In the genomic region with DNA sequence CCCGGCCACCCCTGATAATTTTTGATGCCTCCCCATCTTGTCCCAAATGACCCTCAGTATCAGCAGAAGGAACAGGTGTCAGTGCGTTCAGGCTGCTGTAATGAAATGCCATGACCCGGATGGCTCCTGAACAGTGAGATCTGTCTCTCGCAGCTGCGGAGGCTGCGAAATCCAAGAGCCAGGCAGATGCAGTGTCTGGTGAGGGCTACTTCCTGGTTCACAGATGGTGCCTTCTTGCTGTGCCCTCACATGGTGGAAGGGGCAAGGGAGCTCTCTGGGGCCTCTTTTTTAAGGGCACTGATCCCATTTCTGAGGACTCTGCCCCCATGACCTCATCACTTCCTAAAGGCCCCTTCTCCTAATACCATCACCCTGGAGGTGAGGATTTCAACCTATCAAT, we compare ENCODE assay signal across 22 cellular contexts.
A peak's percentile ranks its signal among the peaks of the same experiment; 100 is the strongest.
DNase-seq lines count a peak whose midpoint lies in the region; FAIRE-seq and TF ChIP-seq lines count a peak whose summit lies in the region.
"Had no signal": no experiment of that assay in that cellular context is flagged by ENCODE, and none has a peak within 500 bp of the region (broad histone marks: within the 10 kb centered on the region; RNA-seq: fewer than 3 reads in every experiment).

No MANE protein-coding gene starts in this region.

- no peaks in the 10 kb centered on the region for H3K27me3 ChIP-seq in endodermal cell (ENCODE audit: control insufficient read depth, insufficient read depth, low read length, poor library complexity, severe bottlenecking)
- H3K27me3 ChIP-seq in uterus: no peaks in the 10 kb centered on the region

- H3K36me3 Mint-ChIP-seq in activated naive CD4-positive, alpha-beta T cell treated with anti-CD3 and anti-CD28 coated beads, Interleukin-2, amount 10 ng/mL, durations not matched to agents 7 days and 5 days: no peaks in the 10 kb centered on the region
- no peaks in the 10 kb centered on the region for H3K36me3 Mint-ChIP-seq in activated naive CD4-positive, alpha-beta T cell treated with anti-CD3 and anti-CD28 coated beads for 36 hours (ENCODE audit: low read depth)
- no peaks in the 10 kb centered on the region for H3K36me3 Mint-ChIP-seq in endodermal cell (ENCODE audit: low read depth)
- H3K36me3 Mint-ChIP-seq: CD4-positive, CD25-positive, alpha-beta regulatory T cell; CD8-positive, alpha-beta memory T cell had no signal

- H3K4me1 ChIP-seq in endodermal cell (ENCODE audit: control insufficient read depth, insufficient read depth, low read length): no peaks in the 10 kb centered on the region
- H3K4me1 ChIP-seq in kidney (ENCODE audit: control insufficient read depth in 1 of 2, insufficient read depth in 1 of 2, low read depth in 1 of 2, low read length in 2 of 2): peaks cover 0 to 4% of the 10 kb centered on the region in 2 donors
- H3K4me1 ChIP-seq in uterus: peaks cover 0 to 10% of the 10 kb centered on the region in 2 donors
- H3K4me1 ChIP-seq: BE2C had no signal

- no peak overlapping the region for H3K4me3 Mint-ChIP-seq in activated naive CD4-positive, alpha-beta T cell treated with anti-CD3 and anti-CD28 coated beads, Interleukin-2, amount 10 ng/mL, durations not matched to agents 7 days and 5 days
- H3K4me3 Mint-ChIP-seq in activated naive CD4-positive, alpha-beta T cell treated with anti-CD3 and anti-CD28 coated beads for 36 hours: no peak overlapping the region
- no peak overlapping the region for H3K4me3 Mint-ChIP-seq in endodermal cell
- H3K4me3 Mint-ChIP-seq: CD4-positive, CD25-positive, alpha-beta regulatory T cell; CD8-positive, alpha-beta memory T cell; HFFc6; IgD-negative memory B cell had no signal

- H3K27ac ChIP-seq in endodermal cell (ENCODE audit: low read depth, low read length) (no peak overlapping the region), kidney (ENCODE audit: low read depth in 2 of 2, low read length in 2 of 2) (no peak overlapping the region), uterus (peak overlapping the region; percentile 72 to 78)

- intact Hi-C loops in activated naive CD4-positive, alpha-beta T cell treated with anti-CD3 and anti-CD28 coated beads for 36 hours (cut with micrococcal nuclease): no loop called here
- intact Hi-C loops in kidney (cut with DNase I) (no loop called here), uterus (cut with DNase I; ENCODE audit: low total_unique reads) (no loop called here), posterior vena cava (cut with DNase I) (no loop called here)

- DNase-seq in activated naive CD4-positive, alpha-beta T cell treated with anti-CD3 and anti-CD28 coated beads, Interleukin-2, amount 10 ng/mL, durations not matched to agents 7 days and 5 days: peak; percentile 4
- DNase-seq in activated naive CD4-positive, alpha-beta T cell treated with anti-CD3 and anti-CD28 coated beads for 36 hours: no peak
- peak; percentile 20 for DNase-seq in endodermal cell
- peak; percentile 20 for DNase-seq in kidney
- DNase-seq in uterus: no peak
- DNase-seq in activated gamma-delta T cell (lab: John Stamatoyannopoulos, UW): no peak
- no peak for DNase-seq in posterior vena cava (ENCODE audit: low spot score)
- DNase-seq: ACHN; BE2C; C1 segment of cervical spinal cord; CD4-positive, CD25-positive, alpha-beta regulatory T cell; CD8-positive, alpha-beta memory T cell; COR-L47; DMS 273 treated with DMSO at 0.1 percent for 48 hours; DMS79; GDM1; GOT3; HFFc6 had no signal

- FAIRE-seq in kidney (lab: Jason Lieb, UNC): no peak
- FAIRE-seq: A204.1, GM12892, HTR-8/SVneo had no signal

- no peak overlapping the region for H3K4me3 ChIP-seq in endodermal cell (ENCODE audit: low read length)
- no peak overlapping the region for H3K4me3 ChIP-seq in kidney (ENCODE audit: low read length in 2 of 2)
- no peak overlapping the region for H3K4me3 ChIP-seq in uterus

- no peak for TF ChIP-seq CTCF in endodermal cell (conservative IDR thresholded peaks at IDR 0.05)
- TF ChIP-seq CTCF in kidney (IDR thresholded peaks at IDR 0.05; ENCODE audit: borderline replicate concordance, extremely low read depth, insufficient read depth): no peak
- TF ChIP-seq CTCF in uterus (IDR thresholded peaks at IDR 0.05): no peak

- no peak overlapping the region for H3K9ac ChIP-seq in endodermal cell (ENCODE audit: extremely low read depth, low read length, poor library complexity, severe bottlenecking)
- no peak overlapping the region for H3K9ac ChIP-seq in kidney (ENCODE audit: low read length in 2 of 2)

- H3K36me3 ChIP-seq in endodermal cell (ENCODE audit: control insufficient read depth, insufficient read depth, low read length): no peaks in the 10 kb centered on the region
- H3K36me3 ChIP-seq in kidney (ENCODE audit: control insufficient read depth in 1 of 2, insufficient read depth in 2 of 2, low read length in 2 of 2): no peaks in the 10 kb centered on the region
- no peaks in the 10 kb centered on the region for H3K36me3 ChIP-seq in uterus
- H3K36me3 ChIP-seq: BE2C had no signal

- CTCF ChIA-PET in activated naive CD4-positive, alpha-beta T cell treated with anti-CD3 and anti-CD28 coated beads, Interleukin-2, amount 10 ng/mL, durations not matched to agents 7 days and 5 days (lab: Charles Lee): no interaction called here
- CTCF ChIA-PET in activated naive CD4-positive, alpha-beta T cell treated with anti-CD3 and anti-CD28 coated beads for 36 hours (lab: Charles Lee): no interaction called here

- H3K9me3 ChIP-seq in endodermal cell (ENCODE audit: control insufficient read depth, low read length) (no peaks in the 10 kb centered on the region), kidney (ENCODE audit: control insufficient read depth in 1 of 2, low read length in 2 of 2) (no peaks in the 10 kb centered on the region), uterus (no peaks in the 10 kb centered on the region)
- H3K9me3 ChIP-seq: BE2C had no signal

- H3K9me3 Mint-ChIP-seq in activated naive CD4-positive, alpha-beta T cell treated with anti-CD3 and anti-CD28 coated beads, Interleukin-2, amount 10 ng/mL, durations not matched to agents 7 days and 5 days: no peaks in the 10 kb centered on the region
- H3K9me3 Mint-ChIP-seq in activated naive CD4-positive, alpha-beta T cell treated with anti-CD3 and anti-CD28 coated beads for 36 hours: peaks cover 5% of the 10 kb centered on the region
- peaks cover 7% of the 10 kb centered on the region for H3K9me3 Mint-ChIP-seq in endodermal cell

- no peak overlapping the region for H3K27ac Mint-ChIP-seq in activated naive CD4-positive, alpha-beta T cell treated with anti-CD3 and anti-CD28 coated beads, Interleukin-2, amount 10 ng/mL, durations not matched to agents 7 days and 5 days
- no peak overlapping the region for H3K27ac Mint-ChIP-seq in activated naive CD4-positive, alpha-beta T cell treated with anti-CD3 and anti-CD28 coated beads for 36 hours
- H3K27ac Mint-ChIP-seq in endodermal cell: no peak overlapping the region
- H3K27ac Mint-ChIP-seq: CD4-positive, CD25-positive, alpha-beta regulatory T cell; CD8-positive, alpha-beta memory T cell; HFFc6 had no signal

- H3K4me1 Mint-ChIP-seq in activated naive CD4-positive, alpha-beta T cell treated with anti-CD3 and anti-CD28 coated beads, Interleukin-2, amount 10 ng/mL, durations not matched to agents 7 days and 5 days: no peaks in the 10 kb centered on the region
- H3K4me1 Mint-ChIP-seq in activated naive CD4-positive, alpha-beta T cell treated with anti-CD3 and anti-CD28 coated beads for 36 hours (ENCODE audit: low read depth): no peaks in the 10 kb centered on the region
- H3K4me1 Mint-ChIP-seq in endodermal cell: no peaks in the 10 kb centered on the region
- H3K4me1 Mint-ChIP-seq: CD4-positive, CD25-positive, alpha-beta regulatory T cell; CD8-positive, alpha-beta memory T cell had no signal

- H3K27me3 Mint-ChIP-seq in activated naive CD4-positive, alpha-beta T cell treated with anti-CD3 and anti-CD28 coated beads, Interleukin-2, amount 10 ng/mL, durations not matched to agents 7 days and 5 days: peaks cover 25% of the 10 kb centered on the region
- H3K27me3 Mint-ChIP-seq in activated naive CD4-positive, alpha-beta T cell treated with anti-CD3 and anti-CD28 coated beads for 36 hours (ENCODE audit: low read depth): peaks cover 6% of the 10 kb centered on the region
- H3K27me3 Mint-ChIP-seq in endodermal cell (ENCODE audit: insufficient read depth): peaks cover 7% of the 10 kb centered on the region

- 94 to 97% methylated on average over 5 to 6 of the region's 6 CpGs for WGBS in endodermal cell (ENCODE audit: insufficient coverage in 1 of 2, insufficient read length in 1 of 2), 2 experiments

- no peak for TF ChIP-seq POLR2A in uterus (IDR thresholded peaks at IDR 0.05)

Comparison
In these comparisons a context has a peak if more than half of its experiments do, and no peak if none do; other contexts are left out.
1. DNase-seq: peak in activated naive CD4-positive, alpha-beta T cell treated with anti-CD3 and anti-CD28 coated beads, Interleukin-2, amount 10 ng/mL, durations not matched to agents 7 days and 5 days (single experiment), endodermal cell (single experiment) and kidney (single experiment); none in activated naive CD4-positive, alpha-beta T cell treated with anti-CD3 and anti-CD28 coated beads for 36 hours (single experiment), uterus (0 of 2), activated gamma-delta T cell (single experiment) and posterior vena cava (single experiment).
2. H3K27ac ChIP-seq: peak in uterus (2 of 2); none in endodermal cell (single experiment) and kidney (0 of 2).